Comparison of ENCODE assay signal across 11 cellular contexts in genomic region chr5:1497795-1498622, GRCh38. TPM values are rescaled to one million over a fixed set of nuclear protein-coding genes. Genes with fewer than 3 reads are reported as not detected.
A peak's percentile ranks its signal among the peaks of the same experiment; 100 is the strongest.
DNase-seq lines count a peak whose midpoint lies in the region; ATAC-seq and TF ChIP-seq lines count a peak whose summit lies in the region.
"Had no signal": no experiment of that assay in that cellular context is flagged by ENCODE, and none has a peak within 500 bp of the region (broad histone marks: within the 10 kb centered on the region; RNA-seq: fewer than 3 reads in every experiment).

No MANE protein-coding gene starts in this region.

- peaks cover 55% of the 10 kb centered on the region for H4K20me1 ChIP-seq in neural progenitor cell (ENCODE audit: low read depth)

- peaks cover 29% of the 10 kb centered on the region for H3K36me3 Mint-ChIP-seq in activated CD4-positive, alpha-beta T cell treated with anti-CD3 and anti-CD28 coated beads for 36 hours (ENCODE audit: low read depth)
- H3K36me3 Mint-ChIP-seq in neural progenitor cell = peaks cover 6% of the 10 kb centered on the region

- H3K4me1 Mint-ChIP-seq in activated CD4-positive, alpha-beta T cell treated with anti-CD3 and anti-CD28 coated beads for 36 hours = peaks cover 33% of the 10 kb centered on the region
- H3K4me1 Mint-ChIP-seq in neural progenitor cell = peaks cover 2% of the 10 kb centered on the region

- peaks cover 22% of the 10 kb centered on the region for H3K79me2 ChIP-seq in neural progenitor cell (ENCODE audit: low read depth)

- no peaks in the 10 kb centered on the region for H3K9me3 ChIP-seq in neutrophil
- H3K9me3 ChIP-seq in neural progenitor cell (ENCODE audit: low read depth) = no peaks in the 10 kb centered on the region

- no peaks in the 10 kb centered on the region for H3F3A ChIP-seq in neural progenitor cell (ENCODE audit: low read depth)

- H3K36me3 ChIP-seq in neutrophil (peaks cover 27% of the 10 kb centered on the region), neural progenitor cell (no peaks in the 10 kb centered on the region)

- TF ChIP-seq POLR2A in NB4 (IDR thresholded peaks at IDR 0.05; ENCODE audit: extremely low read depth, insufficient read length) = no peak

- POLR2A ChIA-PET in activated CD4-positive, alpha-beta T cell treated with anti-CD3 and anti-CD28 coated beads for 36 hours (lab: Charles Lee) = no interaction called here

- H3K9ac ChIP-seq in neural progenitor cell = no peak overlapping the region

- H3K9me3 Mint-ChIP-seq in activated CD4-positive, alpha-beta T cell treated with anti-CD3 and anti-CD28 coated beads for 36 hours (ENCODE audit: low read depth) = no peaks in the 10 kb centered on the region
- H3K9me3 Mint-ChIP-seq in neural progenitor cell = no peaks in the 10 kb centered on the region

- ATAC-seq in GM18870 (IDR thresholded peaks at IDR 0.05; ENCODE audit: unreplicated experiment) = peak; percentile 27
- ATAC-seq in HG02642 (IDR thresholded peaks at IDR 0.05; ENCODE audit: poor library complexity, unreplicated experiment) = peak; percentile 28
- no peak for ATAC-seq in omental fat pad (ENCODE audit: low FRiP score)
- ATAC-seq in activated CD4-positive, alpha-beta T cell treated with anti-CD3 and anti-CD28 coated beads for 36 hours = no peak

- intact Hi-C loops in activated CD4-positive, alpha-beta T cell treated with anti-CD3 and anti-CD28 coated beads for 36 hours (cut with DNase I, micrococcal nuclease) = no loop called here

- TF ChIP-seq CTCF in NB4 (IDR thresholded peaks at IDR 0.05; ENCODE audit: low read depth, low read length) = no peak
- TF ChIP-seq CTCF in neutrophil (IDR thresholded peaks at IDR 0.05) = no peak
- no peak for TF ChIP-seq CTCF in omental fat pad (IDR thresholded peaks at IDR 0.05)
- TF ChIP-seq CTCF in neural progenitor cell (IDR thresholded peaks at IDR 0.05) = no peak

- H3K27ac Mint-ChIP-seq in activated CD4-positive, alpha-beta T cell treated with anti-CD3 and anti-CD28 coated beads for 36 hours = no peak overlapping the region
- no peak overlapping the region for H3K27ac Mint-ChIP-seq in neural progenitor cell

- no peak overlapping the region for H3K4me3 Mint-ChIP-seq in activated CD4-positive, alpha-beta T cell treated with anti-CD3 and anti-CD28 coated beads for 36 hours
- H3K4me3 Mint-ChIP-seq in neural progenitor cell = no peak overlapping the region

- H3K27ac ChIP-seq in neutrophil = peak overlapping the region; percentile 99
- H3K27ac ChIP-seq in neural progenitor cell = no peak overlapping the region

- H3K27me3 Mint-ChIP-seq in activated CD4-positive, alpha-beta T cell treated with anti-CD3 and anti-CD28 coated beads for 36 hours = no peaks in the 10 kb centered on the region
- peaks cover 4% of the 10 kb centered on the region for H3K27me3 Mint-ChIP-seq in neural progenitor cell (ENCODE audit: insufficient read depth, low read depth)

- no peak overlapping the region for H3K4me3 ChIP-seq in NB4 (ENCODE audit: low read depth, low read length)
- H3K4me3 ChIP-seq in neutrophil (ENCODE audit: low read depth in 1 of 2, low read length in 1 of 2) = peak overlapping the region; percentile 28 to 71
- no peak overlapping the region for H3K4me3 ChIP-seq in neural progenitor cell

- no peaks in the 10 kb centered on the region for H3K27me3 ChIP-seq in neutrophil
- H3K27me3 ChIP-seq in neural progenitor cell = no peaks in the 10 kb centered on the region

- CTCF ChIA-PET in activated CD4-positive, alpha-beta T cell treated with anti-CD3 and anti-CD28 coated beads for 36 hours (lab: Charles Lee) = interaction anchor here (0.6 kb wide), 1 partner anchor 146 kb away, joined by 4 read pairs; no protein-coding TSS in a partner anchor

- peak; percentile 64 for DNase-seq in NB4 (ENCODE audit: low read depth)
- DNase-seq in omental fat pad (ENCODE audit: low spot score) = no peak
- no peak for DNase-seq in HPDE6-E6E7 (ENCODE audit: extremely low spot score)
- no peak for DNase-seq in activated CD4-positive, alpha-beta T cell treated with anti-CD3 and anti-CD28 coated beads for 36 hours
- DNase-seq in neural progenitor cell (ENCODE audit: low spot score) = no peak
- DNase-seq: SW 1271 had no signal

- H3K4me2 ChIP-seq in neural progenitor cell = no peak overlapping the region

- H3K4me1 ChIP-seq in neutrophil (ENCODE audit: control insufficient read depth in 1 of 2, insufficient read depth in 1 of 2, low read depth in 1 of 2, low read length in 1 of 2) (peaks cover 100% of the 10 kb centered on the region in 2 experiments), neural progenitor cell (no peaks in the 10 kb centered on the region)

- H2AFZ ChIP-seq in neural progenitor cell (replicated peaks) = no peak overlapping the region

RNA-seq across cellular contexts. Expression of gene LPCAT1, which starts 25.8 kb away (rescaled TPM):
- 10 to 100 TPM; 22.3 to 37.1 (median 34.5) TPM for total RNA-seq in omental fat pad
- 10 to 100 TPM; 42.5 to 54.5 TPM for total RNA-seq in activated CD4-positive, alpha-beta T cell treated with anti-CD3 and anti-CD28 coated beads for 36 hours
- total RNA-seq in neural progenitor cell (ENCODE audit: low replicate concordance) = 76.5 and 108 TPM in 2 replicates

RNA-seq across cellular contexts. Expression of gene SLC6A3, which starts 52.8 kb away (rescaled TPM):
- total RNA-seq in omental fat pad (1 to 10 TPM in 1 of 4 donors, under 1 TPM in 3; 0.32 to 1.2 (median 0.55) TPM), neural progenitor cell (ENCODE audit: low replicate concordance) (0.19 and 0.32 TPM in 2 replicates)
- not detected for total RNA-seq in activated CD4-positive, alpha-beta T cell treated with anti-CD3 and anti-CD28 coated beads for 36 hours
- total RNA-seq: liver, M059J had no signal

Comparison
In these comparisons a context has a peak if more than half of its experiments do, and no peak if none do; other contexts are left out.
1. ATAC-seq: peak in GM18870 (single experiment) and HG02642 (single experiment); none in omental fat pad (single experiment) and activated CD4-positive, alpha-beta T cell treated with anti-CD3 and anti-CD28 coated beads for 36 hours (single experiment).
2. H3K4me3 ChIP-seq: peak in neutrophil (2 of 2); none in NB4 (single experiment) and neural progenitor cell (single experiment).